Comparison of ENCODE assay signal across 16 cellular contexts in the genomic region with DNA sequence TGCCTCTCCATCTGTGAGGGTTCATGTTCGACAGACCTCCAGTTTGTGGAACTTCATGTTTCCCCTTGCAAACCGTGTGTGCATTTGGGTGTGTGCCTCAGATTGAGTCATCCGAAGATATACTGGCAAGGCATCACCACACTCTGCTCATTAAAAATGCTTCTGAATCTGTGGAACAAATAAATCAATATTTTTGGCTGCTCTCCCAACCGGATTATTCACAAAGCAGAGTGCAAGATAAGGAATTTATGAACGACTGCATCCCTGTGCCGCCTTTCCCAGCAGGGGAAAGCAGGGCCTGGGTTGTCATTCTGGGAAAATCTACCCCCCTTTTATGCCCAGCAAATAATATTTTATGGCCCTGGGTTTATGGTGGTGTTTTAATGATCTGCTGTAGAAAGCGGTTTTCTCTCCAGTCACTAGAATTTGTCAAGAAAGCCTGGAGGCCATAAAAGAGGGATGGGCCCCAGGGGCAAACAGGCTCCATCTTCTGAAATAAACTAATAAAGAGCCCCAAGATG. TPM values are rescaled to one million over a fixed set of nuclear protein-coding genes. Genes with fewer than 3 reads are reported as not detected.
DNase-seq lines count a peak whose midpoint lies in the region; ATAC-seq and TF ChIP-seq lines count a peak whose summit lies in the region.
"Had no signal": no experiment of that assay in that cellular context is flagged by ENCODE, and none has a peak within 500 bp of the region (broad histone marks: within the 10 kb centered on the region; RNA-seq: fewer than 3 reads in every experiment).

No MANE protein-coding gene starts in this region.

- H3K36me3 ChIP-seq in prostate gland, result no peaks in the 10 kb centered on the region
- H3K36me3 ChIP-seq: heart left ventricle, left ventricle myocardium inferior had no signal

- TF ChIP-seq CTCF in prostate gland (IDR thresholded peaks at IDR 0.05), result no peak

- no peaks in the 10 kb centered on the region for H3K9me3 ChIP-seq in prostate gland
- H3K9me3 ChIP-seq: heart left ventricle, left ventricle myocardium inferior had no signal

- DNase-seq in EL (peak; percentile 98), NCI-H446 (lab: John Stamatoyannopoulos, UW) (peak; percentile 76 to 94), epithelial cell of prostate (ENCODE audit: low read depth, low spot score) (peak; percentile 66), prostate gland (ENCODE audit: low spot score) (peak; percentile 50), AG08396 (ENCODE audit: low spot score) (no peak), SK-N-DZ (ENCODE audit: low spot score) (no peak)
- no peak for DNase-seq in activated T-cell treated with anti-CD3 and anti-CD28 coated beads, Interleukin-2, amount 50 U/mL, for 4 hours
- DNase-seq: activated CD8-positive, alpha-beta T cell treated with anti-CD3 and anti-CD28 coated beads for 36 hours; CD4-positive, alpha-beta T cell; heart left ventricle; left ventricle myocardium inferior; NCI-H2029 had no signal

- peaks cover 3% of the 10 kb centered on the region for H3K4me1 ChIP-seq in prostate gland (replicated peaks)

- H3K27ac ChIP-seq in epithelial cell of prostate (no peak overlapping the region), prostate gland (no peak overlapping the region)
- H3K27ac ChIP-seq: heart left ventricle, left ventricle myocardium inferior had no signal

- H3K4me3 ChIP-seq in prostate gland, result no peak overlapping the region
- H3K4me3 ChIP-seq: heart left ventricle, left ventricle myocardium inferior had no signal

- TF ChIP-seq POLR2A in prostate gland (IDR thresholded peaks at IDR 0.05), result no peak

- intact Hi-C loops in prostate gland (cut with DNase I), result no loop called here

- H3K27me3 Mint-ChIP-seq in activated T-cell treated with anti-CD3 and anti-CD28 coated beads, Interleukin-2, amount 50 U/mL, for 4 hours (ENCODE audit: low read depth), result peaks cover 51% of the 10 kb centered on the region

- H3K36me3 Mint-ChIP-seq in activated T-cell treated with anti-CD3 and anti-CD28 coated beads, Interleukin-2, amount 50 U/mL, for 4 hours (ENCODE audit: insufficient read depth), result no peaks in the 10 kb centered on the region
- H3K36me3 Mint-ChIP-seq: IgD-negative memory B cell had no signal

- H3K4me3 Mint-ChIP-seq in activated T-cell treated with anti-CD3 and anti-CD28 coated beads, Interleukin-2, amount 50 U/mL, for 4 hours, result no peak overlapping the region
- H3K4me3 Mint-ChIP-seq: activated CD8-positive, alpha-beta T cell treated with anti-CD3 and anti-CD28 coated beads for 36 hours; CD4-positive, alpha-beta T cell; IgD-negative memory B cell had no signal

- 18% methylated on average over 7 of the region's 7 CpGs for WGBS in prostate gland

- H3K27me3 ChIP-seq in prostate gland (replicated peaks; ENCODE audit: insufficient read depth), result peaks cover 2% of the 10 kb centered on the region

- ATAC-seq in activated T-cell treated with anti-CD3 and anti-CD28 coated beads, Interleukin-2, amount 50 U/mL, for 4 hours, result no peak
- ATAC-seq in HG03432 (IDR thresholded peaks at IDR 0.05; ENCODE audit: unreplicated experiment), result no peak
- ATAC-seq: activated CD8-positive, alpha-beta T cell treated with anti-CD3 and anti-CD28 coated beads for 36 hours; activated naive CD4-positive, alpha-beta T cell treated with anti-CD3 and anti-CD28 coated beads, Interleukin-2, amount 50 U/mL, for 72 hours; heart left ventricle had no signal

- H3K4me1 Mint-ChIP-seq in activated T-cell treated with anti-CD3 and anti-CD28 coated beads, Interleukin-2, amount 50 U/mL, for 4 hours (ENCODE audit: low read depth), result peaks cover 10% of the 10 kb centered on the region

- no peaks in the 10 kb centered on the region for H3K9me3 Mint-ChIP-seq in activated T-cell treated with anti-CD3 and anti-CD28 coated beads, Interleukin-2, amount 50 U/mL, for 4 hours
- H3K9me3 Mint-ChIP-seq: activated CD8-positive, alpha-beta T cell treated with anti-CD3 and anti-CD28 coated beads for 36 hours; CD4-positive, alpha-beta T cell had no signal

RNA-seq across cellular contexts. Expression of a gene that starts 4.2 kb away (rescaled TPM):
- total RNA-seq in prostate gland, result 10 to 100 TPM in 1 of 2 donors, 1 to 10 TPM in 1; 9.5 to 14.3 TPM
- 2.7 and 3.5 TPM in 2 replicates for polyA plus RNA-seq in SK-N-DZ (2014; cell fraction: cytosol; rRNA removed)
- polyA plus RNA-seq in SK-N-DZ (2014; cell fraction: nucleus; rRNA removed), result 2.4 and 4.2 TPM in 2 replicates
- under 1 TPM in 2 of 3 donors, not detected in 1; 0.28 to 0.41 TPM for total RNA-seq in activated T-cell treated with anti-CD3 and anti-CD28 coated beads, Interleukin-2, amount 50 U/mL, for 4 hours
- total RNA-seq: activated CD8-positive, alpha-beta T cell treated with anti-CD3 and anti-CD28 coated beads for 36 hours; activated naive CD4-positive, alpha-beta T cell treated with anti-CD3 and anti-CD28 coated beads, Interleukin-2, amount 50 U/mL, for 72 hours; T-helper 2 cell treated with Interferon-gamma antibody and Interleukin-4, amounts not matched to agents 100 ng/mL and 5 ng/mL, for 36 hours had no signal
- polyA plus RNA-seq: IgD-negative memory B cell had no signal

Comparison
In these comparisons a context has a peak if more than half of its experiments do, and no peak if none do; other contexts are left out.
1. DNase-seq: peak in EL (single experiment), NCI-H446 (2 of 2), epithelial cell of prostate (single experiment) and prostate gland (single experiment); none in AG08396 (single experiment), SK-N-DZ (single experiment) and activated T-cell treated with anti-CD3 and anti-CD28 coated beads, Interleukin-2, amount 50 U/mL, for 4 hours (single experiment).
2. RNA of a gene that starts 4.2 kb away (total RNA-seq): 9.5 to 14.3 TPM in prostate gland; 0.28 to 0.41 TPM in activated T-cell treated with anti-CD3 and anti-CD28 coated beads, Interleukin-2, amount 50 U/mL, for 4 hours; every median in the first group is over 4 times any median in the second.